Comparison of ENCODE assay signal across 21 cellular contexts in the genomic region with DNA sequence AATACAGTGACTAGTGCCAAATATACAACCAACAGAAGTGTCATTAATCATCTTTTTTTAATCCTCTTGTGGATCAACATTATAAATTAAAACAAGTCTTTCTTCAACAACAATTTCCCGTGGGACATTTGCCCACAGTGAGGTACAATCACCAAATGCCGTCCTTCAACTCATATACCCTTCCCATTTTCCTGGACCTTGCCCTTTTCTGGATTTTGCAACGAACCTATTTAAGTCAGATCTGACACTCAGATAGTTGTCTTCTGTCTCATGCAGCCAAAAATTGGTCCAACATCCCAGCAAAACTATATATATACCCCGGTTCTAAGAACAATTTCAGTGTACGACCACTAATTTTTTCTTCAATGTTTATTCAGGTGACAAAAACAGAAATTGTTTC.
"Had no signal": no experiment of that assay in that cellular context is flagged by ENCODE, and none has a peak within 500 bp of the region (broad histone marks: within the 10 kb centered on the region; RNA-seq: fewer than 3 reads in every experiment).

No MANE protein-coding gene starts in this region.

- H3K36me3 ChIP-seq: MG63, SJSA1 had no signal

- DNase-seq: IMR-90, Karpas-422, KG1, MG63, NCI-H1092, NCI-H1105 treated with DMSO at 0.1 percent for 48 hours, NCI-H1417 treated with DMSO at 0.1 percent for 48 hours, NCI-H146, NCI-H1694 treated with DMSO at 0.1 percent for 48 hours, NCI-H1930, NCI-H2081 treated with DMSO at 0.1 percent for 48 hours, NCI-H2171, NCI-H226, NCI-H524, NCI-H526 treated with DMSO at 0.1 percent for 48 hours, NCI-H748 treated with DMSO at 0.1 percent for 48 hours, Right ventricle myocardium superior, RPMI8226, SIG-M5 had no signal

- H3K27me3 ChIP-seq: MG63, SJSA1 had no signal

- H3K4me3 ChIP-seq: MG63, SJSA1, SK-N-MC had no signal

- H3K27ac ChIP-seq: SJSA1, SK-N-MC had no signal

- H3K9me3 ChIP-seq: MG63, SJSA1 had no signal

- H3K4me1 ChIP-seq: SJSA1 had no signal
